Comparison of ENCODE assay signal across 1 cellular context in the genomic region with DNA sequence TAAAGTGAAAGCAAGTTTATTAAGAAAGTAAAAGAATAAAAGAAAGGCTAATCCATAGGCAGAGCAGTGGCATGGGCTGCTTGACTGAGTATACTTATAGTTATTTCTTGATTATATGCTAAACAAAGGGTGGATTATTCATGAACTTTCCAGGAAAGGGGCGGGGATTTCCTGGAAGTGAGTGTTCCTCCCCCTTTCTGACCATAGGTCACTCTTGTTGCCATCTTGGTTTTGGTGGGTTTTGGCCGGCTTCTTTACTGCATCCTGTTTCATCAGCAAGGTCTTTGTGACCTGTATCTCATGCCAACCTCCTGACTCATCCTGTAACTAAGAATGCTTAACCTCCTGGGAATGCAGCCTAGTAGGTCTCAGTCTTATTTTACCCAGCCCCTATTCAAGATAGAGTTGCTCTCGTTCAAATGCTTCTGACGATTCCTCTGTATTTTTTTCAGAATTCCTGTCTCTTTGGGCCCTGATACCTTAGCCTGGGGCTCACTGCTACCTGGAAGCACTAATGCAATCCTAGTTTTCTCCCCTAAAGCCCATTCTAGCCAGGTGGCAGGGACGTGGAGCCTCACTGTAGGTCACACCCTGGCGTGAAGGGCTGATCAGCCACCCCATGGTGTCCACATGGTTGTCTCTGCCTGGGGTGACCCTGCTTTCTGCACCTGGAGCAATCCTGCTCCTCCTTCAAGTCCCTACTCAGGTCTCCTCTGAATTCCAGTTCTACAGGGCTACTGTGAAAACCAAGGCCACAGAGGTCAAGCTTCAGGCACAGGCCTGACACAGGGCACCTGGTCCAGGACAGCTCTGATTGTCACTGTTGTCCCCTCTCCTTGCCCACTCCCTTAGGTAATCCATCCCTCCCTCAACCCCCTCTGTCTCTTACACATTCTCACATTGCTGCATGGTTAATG.
TF ChIP-seq lines count a peak whose summit lies in the region.

No MANE protein-coding gene starts in this region.

TF ChIP-seq in endothelial cell of umbilical vein, 7 proteins besides CTCF, POLR2A, EP300 and RAD21:
- TF ChIP-seq POLR2AphosphoS5 (IDR thresholded peaks at IDR 0.05; ENCODE audit: insufficient read depth, low read depth, low read length), result peak; percentile 96
- peak; percentile 85 for TF ChIP-seq JUN (IDR thresholded peaks at IDR 0.05; ENCODE audit: borderline replicate concordance, insufficient read depth, insufficient read length, low read depth)
- TF ChIP-seq FOS (IDR thresholded peaks at IDR 0.05; ENCODE audit: borderline replicate concordance, insufficient read depth, low read length), result peak; percentile 88
- no peak for TF ChIP-seq EZH2 (IDR thresholded peaks at IDR 0.05; ENCODE audit: borderline replicate concordance, low read depth, low read length, severe bottlenecking)
- no peak for TF ChIP-seq MYC (IDR thresholded peaks at IDR 0.05; ENCODE audit: low read depth, low read length)
- TF ChIP-seq GATA2 (IDR thresholded peaks at IDR 0.05; ENCODE audit: insufficient read depth, insufficient read length, low read depth, low read length), result no peak
- TF ChIP-seq, protein P1, sequence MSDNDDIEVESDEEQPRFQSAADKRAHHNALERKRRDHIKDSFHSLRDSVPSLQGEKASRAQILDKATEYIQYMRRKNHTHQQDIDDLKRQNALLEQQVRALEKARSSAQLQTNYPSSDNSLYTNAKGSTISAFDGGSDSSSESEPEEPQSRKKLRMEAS (IDR thresholded peaks at IDR 0.05; ENCODE audit: insufficient read depth, insufficient read length), result no peak
